In the genomic region with DNA sequence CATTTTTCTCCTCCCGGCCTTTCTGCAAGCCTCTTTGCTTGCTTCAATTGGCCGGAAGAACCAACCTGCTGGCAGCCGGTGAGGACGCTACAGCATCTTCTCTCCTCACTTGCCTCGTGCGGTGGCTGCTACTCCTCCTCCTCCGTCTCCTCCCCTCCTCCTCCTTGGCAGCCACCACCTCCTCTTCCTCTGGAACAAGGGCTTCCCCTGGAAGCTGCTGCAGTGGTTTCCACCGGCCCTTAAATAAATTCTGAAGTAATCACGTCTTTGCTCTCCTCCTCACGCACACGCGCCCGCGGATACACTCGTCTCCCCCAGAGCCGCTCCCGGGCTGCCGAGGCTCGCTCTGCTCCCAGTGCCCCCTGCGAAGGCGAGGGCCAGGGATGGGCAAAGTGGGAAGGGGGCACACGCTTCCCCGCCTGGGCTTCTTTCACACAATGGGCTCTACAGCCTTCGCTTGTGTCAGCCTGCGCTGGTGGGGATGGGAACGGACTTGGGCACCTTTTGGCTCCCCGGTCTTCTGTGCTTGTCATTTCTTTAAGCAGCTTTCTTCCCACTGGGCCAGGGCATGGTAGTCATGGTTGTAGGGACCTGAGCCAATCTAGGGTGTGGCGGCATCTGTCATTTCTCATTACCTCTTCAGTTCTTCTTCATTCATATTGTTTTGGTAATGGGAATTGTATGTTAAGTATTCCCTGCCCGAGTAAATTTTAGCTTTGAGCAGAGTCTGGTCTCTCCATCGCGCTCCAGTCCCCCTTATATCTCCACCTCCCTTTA, we compare ENCODE assay signal across 8 cellular contexts. TPM values are rescaled to one million over a fixed set of nuclear protein-coding genes. Genes with fewer than 3 reads are reported as not detected.
DNase-seq lines count a peak whose midpoint lies in the region; ATAC-seq and TF ChIP-seq lines count a peak whose summit lies in the region.

A gene (minus strand): TSS at position 136 of the 777 bp plus-strand sequence.

- ATAC-seq in GM23338: peak; percentile 89
- ATAC-seq in gastrocnemius medialis: no peak
- no peak for ATAC-seq in HG03521 (IDR thresholded peaks at IDR 0.05; ENCODE audit: unreplicated experiment)

- no peaks in the 10 kb centered on the region for H3K9me3 Mint-ChIP-seq in GM23338

- peaks cover 22% of the 10 kb centered on the region for H3K27me3 Mint-ChIP-seq in GM23338 (ENCODE audit: insufficient read depth, low read depth, poor library complexity)

- H3K4me3 Mint-ChIP-seq in GM23338: peak within 1 kb of the TSS; percentile 89

- H3K4me1 Mint-ChIP-seq in GM23338: peaks cover 8% of the 10 kb centered on the region

- no peak within 1 kb of the TSS for H3K27ac ChIP-seq in GM23338 (ENCODE audit: low read depth)
- H3K27ac ChIP-seq in iPS-20b (ENCODE audit: low read length): no peak within 1 kb of the TSS
- H3K27ac ChIP-seq in gastrocnemius medialis: no peak within 1 kb of the TSS

- H3K79me2 ChIP-seq in GM23338 (replicated peaks; ENCODE audit: insufficient read depth): no peaks in the 10 kb centered on the region

- H3K27me3 ChIP-seq in GM23338 (ENCODE audit: insufficient read depth) (peaks cover 41% of the 10 kb centered on the region), iPS-20b (ENCODE audit: insufficient read depth, low read length) (peaks cover 45% of the 10 kb centered on the region), gastrocnemius medialis (peaks cover 6 to 19% (median 14%) of the 10 kb centered on the region in 3 donors)

- H3K4me1 ChIP-seq in GM23338 (ENCODE audit: insufficient read depth) (peaks cover 4% of the 10 kb centered on the region; the same call in 1 of the 2 replicates), iPS-20b (ENCODE audit: insufficient read depth, low read length) (no peaks in the 10 kb centered on the region), gastrocnemius medialis (peaks cover 0 to 4% of the 10 kb centered on the region in 2 donors)

- peak within 1 kb of the TSS; percentile 86 for H3K4me3 ChIP-seq in GM23338
- peak within 1 kb of the TSS; percentile 81 for H3K4me3 ChIP-seq in iPS-20b (ENCODE audit: low read length)
- H3K4me3 ChIP-seq in gastrocnemius medialis: peak within 1 kb of the TSS; percentile 28 to 59 (median 48)

- peak; percentile 81 for DNase-seq in GM23338 (ENCODE audit: low spot score)
- peak; percentile 75 to 81 for DNase-seq in NCI-H524 (lab: John Stamatoyannopoulos, UW)
- DNase-seq in T47D (ENCODE audit: low read depth in 1 of 2, low spot score in 1 of 2): peak; percentile 7 to 58
- peak in 1 of 2 donors; percentile 11 for DNase-seq in gastrocnemius medialis
- DNase-seq in HUDEP-2 (lab: John Stamatoyannopoulos, UW; ENCODE audit: unreplicated experiment in 76 of 76): no peak
- DNase-seq in GM19240 (ENCODE audit: insufficient read length, low spot score): no peak

- no peak within 1 kb of the TSS for H3K27ac Mint-ChIP-seq in GM23338

- peak within 1 kb of the TSS; percentile 89 for H3K4me2 ChIP-seq in GM23338

- TF ChIP-seq POLR2A in gastrocnemius medialis (IDR thresholded peaks at IDR 0.05): no peak

- no peaks in the 10 kb centered on the region for H4K20me1 ChIP-seq in GM23338 (replicated peaks; ENCODE audit: insufficient read depth)

- intact Hi-C loops in gastrocnemius medialis (cut with DNase I; ENCODE audit: low total_unique reads): no loop called here

- no peaks in the 10 kb centered on the region for H3K9me2 ChIP-seq in GM23338 (ENCODE audit: insufficient read depth)

- TF ChIP-seq CTCF in GM23338 (conservative IDR thresholded peaks at IDR 0.05; ENCODE audit: low read depth in 2 of 2): no peak
- TF ChIP-seq CTCF in gastrocnemius medialis (IDR thresholded peaks at IDR 0.05 in 4 of 5, conservative IDR thresholded peaks at IDR 0.05 in 1 of 5): no peak

- peak within 1 kb of the TSS; percentile 99 for H2AFZ ChIP-seq in GM23338

- H3F3A ChIP-seq in GM23338 (replicated peaks; ENCODE audit: low read depth): 0 out of 2 replicates have a peak, but pooled peaks cover 3% of the 10 kb centered on the region

- in situ Hi-C loops in T47D (cut with HindIII; ENCODE audit: low pct_unique_long_range_greater_than_20kb, low sequenced_read_pairs) (no loop called here), gastrocnemius medialis (cut with MboI; ENCODE audit: low sequenced_read_pairs in 4 of 4) (no loop called here)

- H3K9ac ChIP-seq in iPS-20b (ENCODE audit: low read depth, low read length): peak within 1 kb of the TSS; percentile 56; the same call in 1 of the 2 replicates

- no peaks in the 10 kb centered on the region for H3K36me3 Mint-ChIP-seq in GM23338 (ENCODE audit: low read depth)

- H3K36me3 ChIP-seq in GM23338 (ENCODE audit: insufficient read depth) (no peaks in the 10 kb centered on the region), iPS-20b (ENCODE audit: insufficient read depth, low read depth, low read length) (no peaks in the 10 kb centered on the region), gastrocnemius medialis (no peaks in the 10 kb centered on the region)

- no peaks in the 10 kb centered on the region for H3K9me3 ChIP-seq in iPS-20b (ENCODE audit: insufficient read depth, low read depth, low read length)
- no peaks in the 10 kb centered on the region for H3K9me3 ChIP-seq in gastrocnemius medialis

TF ChIP-seq in GM23338, 12 proteins besides CTCF, POLR2A, EP300 and RAD21:
- TF ChIP-seq CREB1 (CRISPR knock-in tag; IDR thresholded peaks at IDR 0.05; ENCODE audit: low read depth): no peak
- TF ChIP-seq, protein P1, sequence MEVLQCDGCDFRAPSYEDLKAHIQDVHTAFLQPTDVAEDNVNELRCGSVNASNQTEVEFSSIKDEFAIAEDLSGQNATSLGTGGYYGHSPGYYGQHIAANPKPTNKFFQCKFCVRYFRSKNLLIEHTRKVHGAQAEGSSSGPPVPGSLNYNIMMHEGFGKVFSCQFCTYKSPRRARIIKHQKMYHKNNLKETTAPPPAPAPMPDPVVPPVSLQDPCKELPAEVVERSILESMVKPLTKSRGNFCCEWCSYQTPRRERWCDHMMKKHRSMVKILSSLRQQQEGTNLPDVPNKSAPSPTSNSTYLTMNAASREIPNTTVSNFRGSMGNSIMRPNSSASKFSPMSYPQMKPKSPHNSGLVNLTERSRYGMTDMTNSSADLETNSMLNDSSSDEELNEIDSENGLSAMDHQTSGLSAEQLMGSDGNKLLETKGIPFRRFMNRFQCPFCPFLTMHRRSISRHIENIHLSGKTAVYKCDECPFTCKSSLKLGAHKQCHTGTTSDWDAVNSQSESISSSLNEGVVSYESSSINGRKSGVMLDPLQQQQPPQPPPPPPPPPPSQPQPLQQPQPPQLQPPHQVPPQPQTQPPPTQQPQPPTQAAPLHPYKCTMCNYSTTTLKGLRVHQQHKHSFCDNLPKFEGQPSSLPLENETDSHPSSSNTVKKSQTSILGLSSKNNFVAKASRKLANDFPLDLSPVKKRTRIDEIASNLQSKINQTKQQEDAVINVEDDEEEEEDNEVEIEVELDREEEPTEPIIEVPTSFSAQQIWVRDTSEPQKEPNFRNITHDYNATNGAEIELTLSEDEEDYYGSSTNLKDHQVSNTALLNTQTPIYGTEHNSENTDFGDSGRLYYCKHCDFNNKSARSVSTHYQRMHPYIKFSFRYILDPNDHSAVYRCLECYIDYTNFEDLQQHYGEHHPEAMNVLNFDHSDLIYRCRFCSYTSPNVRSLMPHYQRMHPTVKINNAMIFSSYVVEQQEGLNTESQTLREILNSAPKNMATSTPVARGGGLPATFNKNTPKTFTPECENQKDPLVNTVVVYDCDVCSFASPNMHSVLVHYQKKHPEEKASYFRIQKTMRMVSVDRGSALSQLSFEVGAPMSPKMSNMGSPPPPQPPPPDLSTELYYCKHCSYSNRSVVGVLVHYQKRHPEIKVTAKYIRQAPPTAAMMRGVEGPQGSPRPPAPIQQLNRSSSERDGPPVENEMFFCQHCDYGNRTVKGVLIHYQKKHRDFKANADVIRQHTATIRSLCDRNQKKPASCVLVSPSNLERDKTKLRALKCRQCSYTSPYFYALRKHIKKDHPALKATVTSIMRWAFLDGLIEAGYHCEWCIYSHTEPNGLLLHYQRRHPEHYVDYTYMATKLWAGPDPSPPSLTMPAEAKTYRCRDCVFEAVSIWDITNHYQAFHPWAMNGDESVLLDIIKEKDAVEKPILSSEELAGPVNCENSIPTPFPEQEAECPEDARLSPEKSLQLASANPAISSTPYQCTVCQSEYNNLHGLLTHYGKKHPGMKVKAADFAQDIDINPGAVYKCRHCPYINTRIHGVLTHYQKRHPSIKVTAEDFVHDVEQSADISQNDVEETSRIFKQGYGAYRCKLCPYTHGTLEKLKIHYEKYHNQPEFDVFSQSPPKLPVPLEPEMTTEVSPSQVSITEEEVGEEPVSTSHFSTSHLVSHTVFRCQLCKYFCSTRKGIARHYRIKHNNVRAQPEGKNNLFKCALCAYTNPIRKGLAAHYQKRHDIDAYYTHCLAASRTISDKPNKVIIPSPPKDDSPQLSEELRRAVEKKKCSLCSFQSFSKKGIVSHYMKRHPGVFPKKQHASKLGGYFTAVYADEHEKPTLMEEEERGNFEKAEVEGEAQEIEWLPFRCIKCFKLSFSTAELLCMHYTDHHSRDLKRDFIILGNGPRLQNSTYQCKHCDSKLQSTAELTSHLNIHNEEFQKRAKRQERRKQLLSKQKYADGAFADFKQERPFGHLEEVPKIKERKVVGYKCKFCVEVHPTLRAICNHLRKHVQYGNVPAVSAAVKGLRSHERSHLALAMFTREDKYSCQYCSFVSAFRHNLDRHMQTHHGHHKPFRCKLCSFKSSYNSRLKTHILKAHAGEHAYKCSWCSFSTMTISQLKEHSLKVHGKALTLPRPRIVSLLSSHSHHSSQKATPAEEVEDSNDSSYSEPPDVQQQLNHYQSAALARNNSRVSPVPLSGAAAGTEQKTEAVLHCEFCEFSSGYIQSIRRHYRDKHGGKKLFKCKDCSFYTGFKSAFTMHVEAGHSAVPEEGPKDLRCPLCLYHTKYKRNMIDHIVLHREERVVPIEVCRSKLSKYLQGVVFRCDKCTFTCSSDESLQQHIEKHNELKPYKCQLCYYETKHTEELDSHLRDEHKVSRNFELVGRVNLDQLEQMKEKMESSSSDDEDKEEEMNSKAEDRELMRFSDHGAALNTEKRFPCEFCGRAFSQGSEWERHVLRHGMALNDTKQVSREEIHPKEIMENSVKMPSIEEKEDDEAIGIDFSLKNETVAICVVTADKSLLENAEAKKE (CRISPR knock-in tag; IDR thresholded peaks at IDR 0.05): 0 out of 2 replicates have a peak, but pooled peaks have one; percentile 6
- 0 out of 2 replicates have a peak, but pooled peaks have one; percentile 26 for TF ChIP-seq POLR2AphosphoS5 (IDR thresholded peaks at IDR 0.05; ENCODE audit: low read depth)
- TF ChIP-seq EZH2 (IDR thresholded peaks at IDR 0.05; ENCODE audit: low read depth, unreplicated experiment): peak; percentile 11

RNA-seq across cellular contexts. Expression of the gene that starts here (rescaled TPM):
- 5.9 and 7.2 TPM in 2 replicates for total RNA-seq in GM23338 (2014; rRNA removed; shearing (Covaris generic))
- polyA plus RNA-seq in GM23338 (2016; fragmentation: Nextera tagmentation; extraction: Ambion mirVana): 3.0 and 5.4 TPM in 2 replicates
- total RNA-seq in gastrocnemius medialis: under 1 TPM in 1 of 4 donors, not detected in 3; 0.04 TPM

Comparison
In these comparisons a context has a peak if more than half of its experiments do, and no peak if none do; other contexts are left out.
1. DNase-seq: peak in GM23338 (single experiment), NCI-H524 (2 of 2) and T47D (2 of 2); none in HUDEP-2 (0 of 76) and GM19240 (single experiment).
2. Peak in every context shown above with its lines, with median percentiles within 50 percentile points of each other: H3K4me3 ChIP-seq.